ENCODE assay signal across 9 cellular contexts in the genomic region with DNA sequence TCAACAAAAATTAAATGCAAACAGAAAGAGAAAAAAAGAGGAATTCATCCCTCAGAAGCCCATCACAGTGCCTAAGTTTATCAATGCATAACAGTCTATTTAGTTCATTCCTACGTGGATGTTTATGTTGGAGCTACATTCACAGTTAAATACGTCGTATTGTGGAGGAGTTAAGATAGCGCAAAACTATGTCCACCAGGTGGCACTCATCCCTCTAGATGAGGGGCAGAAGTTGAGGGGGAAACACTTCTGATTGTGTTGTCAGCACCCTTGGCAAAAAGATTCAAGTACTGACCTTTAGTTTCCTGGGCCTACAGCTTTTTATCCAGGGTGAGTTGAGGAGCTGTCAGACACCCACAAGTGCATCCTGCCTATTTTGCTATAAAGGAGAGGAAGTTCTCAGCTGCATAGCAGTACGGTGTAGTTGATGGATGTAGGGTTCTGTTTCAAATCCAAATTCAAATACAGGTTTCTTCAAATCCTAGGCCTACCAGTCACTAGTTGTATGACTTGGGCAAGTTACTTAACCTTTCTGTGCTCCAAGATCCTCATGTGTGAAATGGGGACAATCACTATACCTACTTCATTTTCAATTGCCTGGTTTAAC. TPM values are rescaled to one million over a fixed set of nuclear protein-coding genes. Genes with fewer than 3 reads are reported as not detected.
DNase-seq lines count a peak whose midpoint lies in the region; ATAC-seq, FAIRE-seq and TF ChIP-seq lines count a peak whose summit lies in the region.
"Had no signal": no experiment of that assay in that cellular context is flagged by ENCODE, and none has a peak within 500 bp of the region (broad histone marks: within the 10 kb centered on the region; RNA-seq: fewer than 3 reads in every experiment).

No MANE protein-coding gene starts in this region.

- H3K27me3 ChIP-seq in MG63 (no peaks in the 10 kb centered on the region), SU-DHL-6 (ENCODE audit: low read length) (no peaks in the 10 kb centered on the region), tibial artery (no peaks in the 10 kb centered on the region)

- no peaks in the 10 kb centered on the region for H3F3A ChIP-seq in SU-DHL-6 (ENCODE audit: insufficient read depth)

- no peaks in the 10 kb centered on the region for H3K9me2 ChIP-seq in SU-DHL-6 (replicated peaks; ENCODE audit: insufficient read depth, low read length)

- no peak overlapping the region for H3K27ac Mint-ChIP-seq in Calu3 (ENCODE audit: unreplicated experiment)
- H3K27ac Mint-ChIP-seq in memory B cell, result no peak overlapping the region

- H2AFZ ChIP-seq in SU-DHL-6 (ENCODE audit: low read depth, low read length, severe bottlenecking), result no peak overlapping the region

- no peak overlapping the region for H3K4me3 Mint-ChIP-seq in Calu3 (ENCODE audit: low read depth, unreplicated experiment)
- no peak overlapping the region for H3K4me3 Mint-ChIP-seq in memory B cell

- H3K4me2 ChIP-seq in SU-DHL-6 (ENCODE audit: low read depth, low read length, poor library complexity, severe bottlenecking), result no peak overlapping the region

- H3K9ac ChIP-seq in SU-DHL-6 (ENCODE audit: low read length), result no peak overlapping the region

- H3K36me3 Mint-ChIP-seq in Calu3 (ENCODE audit: insufficient read depth, unreplicated experiment) (peaks cover 12% of the 10 kb centered on the region), memory B cell (no peaks in the 10 kb centered on the region)

- peak; percentile 68 for DNase-seq in Calu3
- peak; percentile 28 for DNase-seq in MG63
- peak; percentile 66 for DNase-seq in ecto neural progenitor cell (ENCODE audit: low spot score)
- peak; percentile 37 to 49 for DNase-seq in memory B cell (ENCODE audit: low spot score in 2 of 2)
- DNase-seq in tibial artery, result no peak
- no peak for DNase-seq in GM19239 (ENCODE audit: insufficient read length, low spot score)

- peak; percentile 53 for TF ChIP-seq CTCF in Calu3 (IDR thresholded peaks at IDR 0.05; ENCODE audit: unreplicated experiment)
- TF ChIP-seq CTCF in SU-DHL-6 (IDR thresholded peaks at IDR 0.05; ENCODE audit: insufficient read depth, low read length, poor library complexity, severe bottlenecking), result peak; percentile 39
- TF ChIP-seq CTCF in tibial artery (IDR thresholded peaks at IDR 0.05), result peak; percentile 51 to 62

- peaks cover 0 to 14% (median 6%) of the 10 kb centered on the region in 4 donors for H3K4me1 ChIP-seq in tibial artery

- H3K27ac ChIP-seq in SU-DHL-6 (ENCODE audit: low read depth, low read length), result no peak overlapping the region
- H3K27ac ChIP-seq in tibial artery, result no peak overlapping the region

- no TSS peak for BruUV-seq in Calu3 (replicated peaks; lab: Mats Ljungman, UMichigan)

- FAIRE-seq in GM19239 (lab: Jason Lieb, UNC), result no peak
- FAIRE-seq: TTC549 had no signal

- H3K9me3 ChIP-seq in MG63, result no peaks in the 10 kb centered on the region
- no peaks in the 10 kb centered on the region for H3K9me3 ChIP-seq in SU-DHL-6 (ENCODE audit: insufficient read depth, low read length)
- no peaks in the 10 kb centered on the region for H3K9me3 ChIP-seq in tibial artery

- H3K4me1 Mint-ChIP-seq in Calu3 (ENCODE audit: low read depth, unreplicated experiment) (peaks cover 31% of the 10 kb centered on the region), memory B cell (peaks cover 14% of the 10 kb centered on the region)

- H3K9me3 Mint-ChIP-seq in Calu3 (ENCODE audit: low read depth, unreplicated experiment) (peaks cover 4% of the 10 kb centered on the region), memory B cell (peaks cover 3% of the 10 kb centered on the region)

- H3K27me3 Mint-ChIP-seq in Calu3 (ENCODE audit: unreplicated experiment) (no peaks in the 10 kb centered on the region), memory B cell (peaks cover 6% of the 10 kb centered on the region)

- intact Hi-C loops in Calu3 (cut with micrococcal nuclease; ENCODE audit: unreplicated experiment), result loop anchor here (2.0 to 5.0 kb wide), 4 partner anchors 52 to 302 kb away; no protein-coding TSS in a partner anchor
- intact Hi-C loops in tibial artery (cut with DNase I; ENCODE audit: low total_unique reads), result loop anchor here (2.0 to 5.0 kb wide), 2 partner anchors 282 to 299 kb away; no protein-coding TSS in a partner anchor

- no peaks in the 10 kb centered on the region for H3K79me2 ChIP-seq in SU-DHL-6 (ENCODE audit: insufficient read depth, low read length)

- H3K36me3 ChIP-seq in MG63 (no peaks in the 10 kb centered on the region), SU-DHL-6 (ENCODE audit: low read length) (no peaks in the 10 kb centered on the region), tibial artery (no peaks in the 10 kb centered on the region)

- peak; percentile 49 for ATAC-seq in GM21367 (IDR thresholded peaks at IDR 0.05; ENCODE audit: unreplicated experiment)
- ATAC-seq in memory B cell (ENCODE audit: low read depth), result peak; percentile 74

- H3K4me3 ChIP-seq in MG63, result no peak overlapping the region
- no peak overlapping the region for H3K4me3 ChIP-seq in SU-DHL-6 (ENCODE audit: insufficient read depth, low read length, poor library complexity, severe bottlenecking)
- H3K4me3 ChIP-seq in tibial artery, result no peak overlapping the region

- no peaks in the 10 kb centered on the region for H4K20me1 ChIP-seq in SU-DHL-6 (ENCODE audit: low read depth, low read length)

- CTCF ChIA-PET in Calu3 (lab: Charles Lee), result interaction anchor here (0.6 to 1.9 kb wide), 9 partner anchors 28 to 334 kb away, joined by 3 to 8 read pairs (median 3); no protein-coding TSS in a partner anchor

RNA-seq across cellular contexts. Expression of gene MYO1B, which starts 26.8 kb away (rescaled TPM):
- total RNA-seq in Calu3 (2022), result 56.7 and 64.5 TPM in 2 replicates
- 95.6 and 123 TPM in 2 replicates for total RNA-seq in MG63 (2014; rRNA removed; shearing (Covaris generic); ENCODE audit: low replicate concordance)

Comparison
In these comparisons a context has a peak if more than half of its experiments do, and no peak if none do; other contexts are left out.
1. DNase-seq: peak in Calu3 (single experiment), MG63 (single experiment), ecto neural progenitor cell (single experiment) and memory B cell (2 of 2); none in tibial artery (0 of 2) and GM19239 (single experiment).
2. Peak in every context shown above with its lines, with median percentiles within 50 percentile points of each other: CTCF ChIP-seq.